ENCODE assay signal across 8 cellular contexts in genomic region chr12:100128509-100128908, GRCh38.
A peak's percentile ranks its signal among the peaks of the same experiment; 100 is the strongest.
DNase-seq lines count a peak whose midpoint lies in the region; TF ChIP-seq lines count a peak whose summit lies in the region.

No MANE protein-coding gene starts in this region.

- TF ChIP-seq CTCF in choroid plexus epithelial cell (conservative IDR thresholded peaks at IDR 0.05; ENCODE audit: low read depth, low read length), result peak; percentile 67

- no peak overlapping the region for H3K4me3 ChIP-seq in choroid plexus epithelial cell (ENCODE audit: low read depth, low read length)

- DNase-seq in DMS 273 (lab: John Stamatoyannopoulos, UW; ENCODE audit: unreplicated experiment) (peak; percentile 60), DMS 273 treated with DMSO at 0.1 percent for 48 hours (lab: John Stamatoyannopoulos, UW) (no peak), NCI-H2227 (lab: John Stamatoyannopoulos, UW; ENCODE audit: unreplicated experiment) (peak; percentile 23), choroid plexus epithelial cell (ENCODE audit: low read depth) (peak; percentile 65), medulla oblongata (ENCODE audit: extremely low spot score) (peak; percentile 70)
- no peak for DNase-seq in activated effector memory CD4-positive, alpha-beta T cell treated with anti-CD3 and anti-CD28 coated beads, Interleukin-2, amount 50 U/mL, for 16 hours
- no peak for DNase-seq in stimulated activated CD4-positive, alpha-beta T cell treated with anti-CD3 and anti-CD28 coated beads, Interleukin-2, amount 100 ng/mL, for 24 hours
- no peak for DNase-seq in stimulated activated CD4-positive, alpha-beta T cell treated with anti-CD3 and anti-CD28 coated beads, Interleukin-4, amount 100 ng/mL, for 24 hours

Comparison
In these comparisons a context has a peak if more than half of its experiments do, and no peak if none do; other contexts are left out.
1. DNase-seq: peak in DMS 273 (single experiment), NCI-H2227 (single experiment), choroid plexus epithelial cell (single experiment) and medulla oblongata (single experiment); none in DMS 273 treated with DMSO at 0.1 percent for 48 hours (single experiment), activated effector memory CD4-positive, alpha-beta T cell treated with anti-CD3 and anti-CD28 coated beads, Interleukin-2, amount 50 U/mL, for 16 hours (single experiment), stimulated activated CD4-positive, alpha-beta T cell treated with anti-CD3 and anti-CD28 coated beads, Interleukin-2, amount 100 ng/mL, for 24 hours (0 of 2) and stimulated activated CD4-positive, alpha-beta T cell treated with anti-CD3 and anti-CD28 coated beads, Interleukin-4, amount 100 ng/mL, for 24 hours (single experiment).